In the genomic region with DNA sequence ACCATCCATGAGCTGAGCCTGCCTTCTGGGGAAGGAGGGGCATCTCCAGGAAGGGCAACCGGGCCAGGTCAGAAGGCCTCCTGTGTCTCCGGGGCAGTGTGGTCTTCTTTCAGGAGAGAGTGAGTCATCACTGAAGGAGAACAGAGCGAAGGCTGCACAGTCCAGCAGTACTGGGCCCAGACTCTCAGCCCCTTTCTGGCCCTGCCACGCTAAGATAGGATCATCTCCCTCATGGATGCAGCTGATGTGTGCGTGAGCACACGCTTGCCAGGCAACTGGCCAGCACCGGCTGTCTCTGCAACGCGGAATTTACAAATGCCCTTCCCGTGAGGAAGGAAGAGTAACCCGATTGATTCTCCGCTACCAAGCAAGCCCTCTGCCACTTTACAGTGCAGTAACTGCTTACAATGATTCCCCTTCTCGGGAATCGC, we compare ENCODE assay signal across 8 cellular contexts.
DNase-seq lines count a peak whose midpoint lies in the region; ATAC-seq, FAIRE-seq and TF ChIP-seq lines count a peak whose summit lies in the region.

No MANE protein-coding gene starts in this region.

- in situ Hi-C loops in K562 (cut with MboI), result no loop called here

- intact Hi-C loops in HCT116 (cut with micrococcal nuclease), result loop anchor here (2.0 kb wide), 1 partner anchor 1331 kb away; no protein-coding TSS in a partner anchor
- intact Hi-C loops in K562 (cut with micrococcal nuclease), result loop anchor here (1.0 to 5.0 kb wide), 2 partner anchors 73 to 151 kb away; no protein-coding TSS in a partner anchor
- intact Hi-C loops in sigmoid colon (cut with DNase I), result loop anchor here (2.0 to 10.0 kb wide), 4 partner anchors 73 to 1331 kb away; no protein-coding TSS in a partner anchor

- DNase-seq in NCI-H1694 treated with DMSO at 0.1 percent for 48 hours (lab: John Stamatoyannopoulos, UW), result peak; percentile 47
- DNase-seq in NCI-H1694 (lab: John Stamatoyannopoulos, UW), result no peak
- DNase-seq in HCT116 (ENCODE audit: low read depth, low spot score), result peak; percentile 21
- peak; percentile 30 for DNase-seq in NCI-H1092 (lab: John Stamatoyannopoulos, UW)
- DNase-seq in K562 (ENCODE audit: extremely low read depth in 1 of 4, low spot score in 3 of 4), result peak; percentile 28 to 38 (median 38)
- DNase-seq in sigmoid colon, result peak; percentile 78
- no peak for DNase-seq in activated T-cell treated with anti-CD3 and anti-CD28 coated beads, Interleukin-2, amount 50 U/mL, for 1 hour

- TF ChIP-seq POLR2A in HCT116 (IDR thresholded peaks at IDR 0.05; ENCODE audit: borderline replicate concordance, extremely low read depth, insufficient read depth, insufficient read length) (no peak), K562 (conservative IDR thresholded peaks at IDR 0.05) (no peak), sigmoid colon (IDR thresholded peaks at IDR 0.05) (no peak)

- H3K9me1 ChIP-seq in K562 (ENCODE audit: control insufficient read depth, insufficient read depth, low read length), result peaks cover 3% of the 10 kb centered on the region

- CTCF ChIA-PET in HCT116 (lab: Charles Lee) (interaction anchor here (0.8 to 1.8 kb wide), 5 partner anchors 9 to 1336 kb away, joined by 3 to 15 read pairs (median 3); no protein-coding TSS in a partner anchor), K562 (lab: Yijun Ruan, JAX; ENCODE audit: low intra/inter-chr PET ratio) (interaction anchor here (0.7 to 1.2 kb wide), 2 partner anchors 20 to 1331 kb away, joined by 3 read pairs; no protein-coding TSS in a partner anchor)

- ATAC-seq in HCT116 (peak; percentile 70), K562 (peak; percentile 73)

- H4K20me1 ChIP-seq in HCT116 (ENCODE audit: insufficient read depth) (no peaks in the 10 kb centered on the region), K562 (replicated peaks; ENCODE audit: control insufficient read depth, insufficient read depth, low read length) (peaks cover 6% of the 10 kb centered on the region)

- H3K4me3 ChIP-seq in HCT116 (replicated peaks in 1 of 2; ENCODE audit: low read depth in 1 of 2, low read length in 2 of 2), result peak overlapping the region; percentile 57 to 65
- peak overlapping the region; percentile 57 for H3K4me3 ChIP-seq in K562
- peak overlapping the region; percentile 81 for H3K4me3 ChIP-seq in iPS-20b (ENCODE audit: low read length)
- peak overlapping the region; percentile 33 to 67 (median 60) for H3K4me3 ChIP-seq in sigmoid colon

- H3K27me3 ChIP-seq in HCT116 (ENCODE audit: insufficient read depth, low read length) (no peaks in the 10 kb centered on the region), K562 (ENCODE audit: control insufficient read depth in 2 of 2, insufficient read depth in 2 of 2, low read length in 2 of 2) (peaks cover 0 to 15% of the 10 kb centered on the region in 2 experiments; a peak in 3 of 5 replicates), iPS-20b (ENCODE audit: insufficient read depth, low read length) (peaks cover 26% of the 10 kb centered on the region), sigmoid colon (no peaks in the 10 kb centered on the region)

- H2AFZ ChIP-seq in HCT116 (ENCODE audit: low read depth, low read length, poor library complexity, severe bottlenecking) (peak overlapping the region; percentile 90), K562 (ENCODE audit: low read depth, low read length) (peak overlapping the region; percentile 84)

- TF ChIP-seq EP300 in K562 (IDR thresholded peaks at IDR 0.05; ENCODE audit: low read length) (no peak), sigmoid colon (IDR thresholded peaks at IDR 0.05) (no peak)

- H3K9me3 ChIP-seq in HCT116 (ENCODE audit: control insufficient read depth in 1 of 2, insufficient read depth in 1 of 2, low read depth in 1 of 2, low read length in 2 of 2) (no peaks in the 10 kb centered on the region), K562 (replicated peaks; ENCODE audit: control insufficient read depth, insufficient read depth, low read depth, low read length) (no peaks in the 10 kb centered on the region), iPS-20b (ENCODE audit: insufficient read depth, low read depth, low read length) (no peaks in the 10 kb centered on the region), sigmoid colon (no peaks in the 10 kb centered on the region)

- POLR2A ChIA-PET in HCT116 (lab: Charles Lee) (no interaction called here), K562 (lab: Yijun Ruan, JAX) (interaction anchor here (0.7 kb wide), 1 partner anchor 30 kb away, joined by 3 read pairs; no protein-coding TSS in a partner anchor)

- TF ChIP-seq CTCF in HCT116 (IDR thresholded peaks at IDR 0.05 in 2 of 3, conservative IDR thresholded peaks at IDR 0.05 in 1 of 3; ENCODE audit: borderline replicate concordance in 1 of 3, insufficient read depth in 1 of 3, low read depth in 2 of 3, low read length in 2 of 3) (no peak), K562 (IDR thresholded peaks at IDR 0.05 in 2 of 3, conservative IDR thresholded peaks at IDR 0.05 in 1 of 3; ENCODE audit: insufficient read depth in 2 of 3, low read depth in 1 of 3, low read length in 3 of 3) (no peak), sigmoid colon (IDR thresholded peaks at IDR 0.05) (no peak)

- WGBS in K562 (ENCODE audit: insufficient coverage, low coverage, missing lambda C conversion rate), result 34% methylated on average over 14 of the region's 14 CpGs
- 7 to 13% methylated on average over 14 of the region's 14 CpGs for WGBS in sigmoid colon, 2 donors

- TF ChIP-seq RAD21 in HCT116 (IDR thresholded peaks at IDR 0.05; ENCODE audit: low read depth) (no peak), K562 (CRISPR knock-in tag; conservative IDR thresholded peaks at IDR 0.05 in 1 of 2, IDR thresholded peaks at IDR 0.05 in 1 of 2) (no peak)

- H3K4me1 ChIP-seq in HCT116 (ENCODE audit: control insufficient read depth in 1 of 2, insufficient read depth in 2 of 2, low read length in 2 of 2) (peaks cover 8 to 18% of the 10 kb centered on the region in 2 experiments), K562 (replicated peaks in 1 of 2; ENCODE audit: control insufficient read depth in 2 of 2, insufficient read depth in 2 of 2, low read length in 2 of 2) (peaks cover 7 to 10% of the 10 kb centered on the region in 2 experiments; a peak in 3 of 5 replicates), iPS-20b (ENCODE audit: insufficient read depth, low read length) (peaks cover 5% of the 10 kb centered on the region; the same call in 1 of the 2 replicates), sigmoid colon (peaks cover 0 to 43% (median 21%) of the 10 kb centered on the region in 4 donors)

- H3K9ac ChIP-seq in HCT116 (ENCODE audit: low read length) (peak overlapping the region; percentile 62), K562 (ENCODE audit: insufficient read depth in 1 of 2, low read depth in 2 of 2, low read length in 2 of 2) (peak overlapping the region in 1 of 2 experiments; percentile 89; a peak in 1 of 4 replicates), iPS-20b (ENCODE audit: low read depth, low read length) (peak overlapping the region; percentile 68; the same call in 1 of the 2 replicates)

- H3K27ac ChIP-seq in HCT116 (ENCODE audit: low read depth, low read length), result peak overlapping the region; percentile 72
- H3K27ac ChIP-seq in K562 (ENCODE audit: extremely low read depth, low read depth, low read length), result no peak overlapping the region
- H3K27ac ChIP-seq in iPS-20b (ENCODE audit: low read length), result no peak overlapping the region
- peak overlapping the region; percentile 86 to 95 (median 92) for H3K27ac ChIP-seq in sigmoid colon

- peak overlapping the region; percentile 96 for H3K4me2 ChIP-seq in HCT116 (ENCODE audit: low read length)
- peak overlapping the region; percentile 68 for H3K4me2 ChIP-seq in K562 (ENCODE audit: insufficient read depth, low read length)

- H3K9me2 ChIP-seq in HCT116 (ENCODE audit: insufficient read depth), result no peaks in the 10 kb centered on the region

- BruUV-seq in HCT116 (replicated peaks; lab: Mats Ljungman, UMichigan), result no TSS peak
- BruUV-seq in K562 (replicated peaks; lab: Mats Ljungman, UMichigan), result no TSS peak

- H3K36me3 ChIP-seq in HCT116 (ENCODE audit: control insufficient read depth in 1 of 2, insufficient read depth in 2 of 2, low read length in 2 of 2) (no peaks in the 10 kb centered on the region), K562 (ENCODE audit: control insufficient read depth, insufficient read depth, low read length) (no peaks in the 10 kb centered on the region), iPS-20b (ENCODE audit: insufficient read depth, low read depth, low read length) (no peaks in the 10 kb centered on the region), sigmoid colon (no peaks in the 10 kb centered on the region)

- no peaks in the 10 kb centered on the region for H3K79me2 ChIP-seq in HCT116 (ENCODE audit: insufficient read depth, low read length)
- no peaks in the 10 kb centered on the region for H3K79me2 ChIP-seq in K562 (ENCODE audit: control insufficient read depth, insufficient read depth, low read length)

- RAD21 ChIA-PET in HCT116 (lab: Charles Lee; ENCODE audit: low non-redundant PET in 1 of 2, low total read pairs in 2 of 2, uncharacterized antibody in 2 of 2, unreplicated experiment in 2 of 2), result interaction anchor here in 1 of 2 experiments (0.6 kb wide), 1 partner anchor 216 kb away, joined by 3 read pairs; no protein-coding TSS in a partner anchor

- peak; percentile 65 for FAIRE-seq in K562 (lab: Jason Lieb, UNC)

TF ChIP-seq in HCT116, 20 proteins besides CTCF, POLR2A, EP300 and RAD21 (continues in another document):
- TF ChIP-seq SIN3A (IDR thresholded peaks at IDR 0.05; ENCODE audit: low read depth) (no peak), FOSL1 (IDR thresholded peaks at IDR 0.05; ENCODE audit: low read depth) (peak; percentile 61), ZFX (IDR thresholded peaks at IDR 0.05) (no peak), EZH2phosphoT487 (IDR thresholded peaks at IDR 0.05; ENCODE audit: borderline replicate concordance) (no peak)
- TF ChIP-seq, protein P1, sequence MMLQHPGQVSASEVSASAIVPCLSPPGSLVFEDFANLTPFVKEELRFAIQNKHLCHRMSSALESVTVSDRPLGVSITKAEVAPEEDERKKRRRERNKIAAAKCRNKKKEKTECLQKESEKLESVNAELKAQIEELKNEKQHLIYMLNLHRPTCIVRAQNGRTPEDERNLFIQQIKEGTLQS (IDR thresholded peaks at IDR 0.05), result no peak

TF ChIP-seq in K562, 482 proteins besides CTCF, POLR2A, EP300 and RAD21 (continues in another document):
- TF ChIP-seq FOSL1 (tag; conservative IDR thresholded peaks at IDR 0.05), result peak; percentile 71
- TF ChIP-seq JUND (IDR thresholded peaks at IDR 0.05; ENCODE audit: borderline replicate concordance, low read depth, low read length), result peak; percentile 83
- peak; percentile 70; the same call in 2 of the 3 replicates for TF ChIP-seq JUND (tag; IDR thresholded peaks at IDR 0.05; ENCODE audit: borderline replicate concordance, low read depth, low read length)
- TF ChIP-seq, protein P1 (IDR thresholded peaks at IDR 0.05), result peak; percentile 70
- TF ChIP-seq, protein P1 (CRISPR knock-in tag; conservative IDR thresholded peaks at IDR 0.05), result no peak

Comparison
In these comparisons a context has a peak if more than half of its experiments do, and no peak if none do; other contexts are left out.
1. DNase-seq: peak in NCI-H1694 treated with DMSO at 0.1 percent for 48 hours (single experiment), HCT116 (single experiment), NCI-H1092 (single experiment), K562 (4 of 4) and sigmoid colon (single experiment); none in NCI-H1694 (single experiment) and activated T-cell treated with anti-CD3 and anti-CD28 coated beads, Interleukin-2, amount 50 U/mL, for 1 hour (single experiment).
2. H3K27ac ChIP-seq: peak in HCT116 (single experiment) and sigmoid colon (4 of 4); none in K562 (single experiment) and iPS-20b (single experiment).
3. Peak in every context shown above with its lines, with median percentiles within 50 percentile points of each other: H3K4me3 ChIP-seq.